Comparison of ENCODE assay signal across 11 cellular contexts in the genomic region with DNA sequence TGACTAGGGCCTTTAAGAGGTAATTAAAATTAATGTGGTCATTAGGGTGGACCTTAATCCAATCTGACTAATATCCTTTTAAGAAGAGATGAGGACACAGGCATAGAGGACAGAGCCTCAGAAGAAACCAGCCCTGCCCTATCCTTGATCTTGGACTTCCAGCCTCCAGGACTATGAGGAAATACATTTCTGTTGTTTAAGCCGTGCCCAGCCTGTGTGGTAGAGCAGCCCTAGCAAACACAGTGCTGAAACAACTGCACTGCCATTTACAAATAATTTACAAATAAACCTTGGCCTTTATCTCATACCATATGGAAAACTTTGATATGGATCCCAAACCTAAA.
"Had no signal": no experiment of that assay in that cellular context is flagged by ENCODE, and none has a peak within 500 bp of the region (broad histone marks: within the 10 kb centered on the region; RNA-seq: fewer than 3 reads in every experiment).

No MANE protein-coding gene starts in this region.

- H3K36me3 ChIP-seq: neutrophil, pancreas had no signal

- H3K9me3 Mint-ChIP-seq: activated naive CD4-positive, alpha-beta T cell treated with anti-CD3 and anti-CD28 coated beads for 36 hours; naive thymus-derived CD8-positive, alpha-beta T cell had no signal

- FAIRE-seq: pancreas had no signal

- H3K27me3 ChIP-seq: ascending aorta, esophagus squamous epithelium, neutrophil, pancreas, sigmoid colon, spleen had no signal

- H3K4me3 ChIP-seq: ascending aorta, esophagus squamous epithelium, pancreas, sigmoid colon, spleen had no signal

- H3K27ac ChIP-seq: ascending aorta, esophagus squamous epithelium, neutrophil, pancreas, sigmoid colon, spleen, WERI-Rb-1 had no signal

- H3K9me3 ChIP-seq: ascending aorta, esophagus squamous epithelium, neutrophil, pancreas, sigmoid colon, spleen had no signal

- H3K4me3 Mint-ChIP-seq: activated naive CD4-positive, alpha-beta T cell treated with anti-CD3 and anti-CD28 coated beads for 36 hours; naive thymus-derived CD8-positive, alpha-beta T cell had no signal

- DNase-seq: activated CD4-positive, alpha-beta T cell treated with anti-CD3 and anti-CD28 coated beads, Interleukin-2, amount 50 U/mL, for 4 hours; activated T-cell treated with anti-CD3 and anti-CD28 coated beads, Interleukin-2, amount 50 U/mL, for 1 hour; esophagus squamous epithelium; sigmoid colon had no signal

- H3K27me3 Mint-ChIP-seq: naive thymus-derived CD8-positive, alpha-beta T cell had no signal
